In genomic region chr11:121466063-121466794, GRCh38 we compare ENCODE assay signal across 8 cellular contexts. TPM values are rescaled to one million over a fixed set of nuclear protein-coding genes. Genes with fewer than 3 reads are reported as not detected.
DNase-seq lines count a peak whose midpoint lies in the region; ATAC-seq and TF ChIP-seq lines count a peak whose summit lies in the region.

No MANE protein-coding gene starts in this region.

- H3K36me3 Mint-ChIP-seq in T-helper 1 cell treated with Interleukin-12 subunit alpha and Interleukin-12 subunit beta and Interleukin-4 antibody, amounts not matched to agents 30 μg/mL and 1 μg/mL, for 36 hours (ENCODE audit: low read depth), result peaks cover 27% of the 10 kb centered on the region

- no peaks in the 10 kb centered on the region for H3K27me3 ChIP-seq in left lung

- H3K4me3 ChIP-seq in left lung, result no peak overlapping the region

- no peaks in the 10 kb centered on the region for H3K27me3 Mint-ChIP-seq in T-helper 1 cell treated with Interleukin-12 subunit alpha and Interleukin-12 subunit beta and Interleukin-4 antibody, amounts not matched to agents 30 μg/mL and 1 μg/mL, for 36 hours (ENCODE audit: low read depth)

- H3K27ac Mint-ChIP-seq in T-helper 1 cell treated with Interleukin-12 subunit alpha and Interleukin-12 subunit beta and Interleukin-4 antibody, amounts not matched to agents 30 μg/mL and 1 μg/mL, for 36 hours, result peak overlapping the region; percentile 92

- H3K4me1 Mint-ChIP-seq in T-helper 1 cell treated with Interleukin-12 subunit alpha and Interleukin-12 subunit beta and Interleukin-4 antibody, amounts not matched to agents 30 μg/mL and 1 μg/mL, for 36 hours (ENCODE audit: low read depth), result peaks cover 78% of the 10 kb centered on the region

- H3K4me3 Mint-ChIP-seq in T-helper 1 cell treated with Interleukin-12 subunit alpha and Interleukin-12 subunit beta and Interleukin-4 antibody, amounts not matched to agents 30 μg/mL and 1 μg/mL, for 36 hours, result peak overlapping the region; percentile 82

- intact Hi-C loops in left lung (cut with DNase I), result no loop called here

- no peaks in the 10 kb centered on the region for H3K9me3 Mint-ChIP-seq in T-helper 1 cell treated with Interleukin-12 subunit alpha and Interleukin-12 subunit beta and Interleukin-4 antibody, amounts not matched to agents 30 μg/mL and 1 μg/mL, for 36 hours

- DNase-seq in DMS53 treated with DMSO at 0.1 percent for 48 hours (lab: John Stamatoyannopoulos, UW; ENCODE audit: unreplicated experiment), result peak; percentile 95
- DNase-seq in LoVo (ENCODE audit: low spot score), result peak; percentile 98
- DNase-seq in left lung, result peak; percentile 90
- DNase-seq in stimulated activated CD8-positive, alpha-beta memory T cell treated with anti-CD3 and anti-CD28 coated beads, Interleukin-4, amount 100 ng/mL, for 48 hours, result peak; percentile 68
- no peak for DNase-seq in GM19238 (ENCODE audit: insufficient read length, low spot score)

- ATAC-seq in left lung (peak; percentile 84), HG02870 (IDR thresholded peaks at IDR 0.05; ENCODE audit: unreplicated experiment) (no peak)

- peaks cover 31 to 75% of the 10 kb centered on the region in 2 donors for H3K4me1 ChIP-seq in left lung

- no peak for TF ChIP-seq CTCF in left lung (IDR thresholded peaks at IDR 0.05)

- no peaks in the 10 kb centered on the region for H3K9me3 ChIP-seq in left lung

- peak overlapping the region; percentile 89 for H3K27ac ChIP-seq in cingulate gyrus (ENCODE audit: low read depth, low read length)
- H3K27ac ChIP-seq in left lung, result peak overlapping the region in 1 of 2 donors; percentile 61

- peaks cover 0 to 7% of the 10 kb centered on the region in 2 donors for H3K36me3 ChIP-seq in left lung

RNA-seq across cellular contexts. Expression of gene SORL1, which starts 14.1 kb away (rescaled TPM):
- 100 to 1,000 TPM in 1 of 2 donors, 10 to 100 TPM in 1; 44.9 to 114 TPM for total RNA-seq in left lung
